8 cellular contexts compared by ENCODE assay signal in the genomic region with DNA sequence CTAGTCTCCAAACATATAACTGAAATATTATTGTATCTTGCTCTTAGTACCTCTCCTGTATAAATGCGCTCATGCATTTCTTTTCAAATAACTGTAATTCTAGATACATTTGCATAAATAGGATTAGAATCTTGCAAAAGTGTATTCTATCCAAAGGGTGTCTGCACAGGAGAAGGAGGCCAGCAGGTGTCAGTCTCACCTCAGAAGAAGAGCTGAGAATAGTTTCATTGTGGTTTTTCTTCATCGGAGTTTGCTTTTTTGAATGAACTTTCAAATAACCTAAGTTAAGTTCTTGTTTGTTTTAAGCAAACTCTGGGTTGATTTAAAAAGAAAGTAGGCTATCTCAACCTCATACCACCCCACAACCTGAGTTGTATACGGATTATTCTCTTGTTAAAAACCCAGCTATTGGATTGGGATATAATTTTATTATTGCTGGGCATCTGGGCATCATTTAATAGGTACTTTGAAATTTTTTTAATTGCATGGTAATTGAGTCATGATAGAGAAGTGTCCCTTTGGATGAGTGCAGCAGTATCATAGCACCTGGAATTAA.
DNase-seq lines count a peak whose midpoint lies in the region; ATAC-seq, FAIRE-seq and TF ChIP-seq lines count a peak whose summit lies in the region.

No MANE protein-coding gene starts in this region.

- no peak for TF ChIP-seq POLR2A in body of pancreas (IDR thresholded peaks at IDR 0.05)
- no peak for TF ChIP-seq POLR2A in upper lobe of left lung (IDR thresholded peaks at IDR 0.05)

- H4K20me1 ChIP-seq in keratinocyte (ENCODE audit: control insufficient read depth, extremely low read depth, insufficient read depth, low read length): no peaks in the 10 kb centered on the region

- FAIRE-seq in keratinocyte (lab: Jason Lieb, UNC): peak; percentile 46

- DNase-seq in GM03348 (ENCODE audit: low spot score) (peak; percentile 47), HCEC 1CT (peak; percentile 57), NCI-H2227 (lab: John Stamatoyannopoulos, UW; ENCODE audit: unreplicated experiment) (peak; percentile 27), body of pancreas (peak; percentile 27 to 50 (median 44)), keratinocyte (ENCODE audit: low read depth, low spot score) (no peak), upper lobe of left lung (no peak), 8988T (no peak)
- DNase-seq in stimulated activated CD4-positive, alpha-beta T cell treated with anti-CD3 and anti-CD28 coated beads, Interleukin-4, amount 100 ng/mL, for 1 hour: no peak

- no peaks in the 10 kb centered on the region for H3K9me1 ChIP-seq in keratinocyte (ENCODE audit: control insufficient read depth, extremely low read depth, insufficient read depth, low read length)

- H2AFZ ChIP-seq in keratinocyte (ENCODE audit: control insufficient read depth, low read length): no peak overlapping the region

- H3K9ac ChIP-seq in keratinocyte (ENCODE audit: control insufficient read depth, extremely low read depth, insufficient read depth, low read length): no peak overlapping the region

- dilution Hi-C loops in keratinocyte (cut with MboI; ENCODE audit: extremely low pct_ligation_motif_present, low sequenced_read_pairs): no loop called here

- H3K27ac ChIP-seq in body of pancreas (no peak overlapping the region), keratinocyte (ENCODE audit: control insufficient read depth, insufficient read depth, low read length) (no peak overlapping the region), upper lobe of left lung (no peak overlapping the region)

- no peaks in the 10 kb centered on the region for H3K79me2 ChIP-seq in keratinocyte (ENCODE audit: control insufficient read depth, insufficient read depth, low read length)

- H3K4me1 ChIP-seq in body of pancreas (no peaks in the 10 kb centered on the region), keratinocyte (ENCODE audit: control insufficient read depth, extremely low read depth, insufficient read depth, low read length) (peaks cover 46% of the 10 kb centered on the region), upper lobe of left lung (no peaks in the 10 kb centered on the region)

- peak; percentile 17 to 70 (median 60) for TF ChIP-seq CTCF in body of pancreas (IDR thresholded peaks at IDR 0.05)
- peak; percentile 71 to 77 (median 73) for TF ChIP-seq CTCF in keratinocyte (optimal IDR thresholded peaks at IDR 0.05 in 1 of 3, IDR thresholded peaks at IDR 0.05 in 1 of 3, conservative IDR thresholded peaks at IDR 0.05 in 1 of 3; ENCODE audit: extremely low read depth in 1 of 3, insufficient read depth in 2 of 3, low read length in 3 of 3)
- TF ChIP-seq CTCF in upper lobe of left lung (IDR thresholded peaks at IDR 0.05): peak in 5 of 6 experiments; percentile 34 to 63 (median 39)

- H3K4me2 ChIP-seq in keratinocyte (ENCODE audit: control insufficient read depth, extremely low read depth, insufficient read depth, low read depth, low read length): peak overlapping the region; percentile 33

- H3K9me3 ChIP-seq in body of pancreas: no peaks in the 10 kb centered on the region
- no peaks in the 10 kb centered on the region for H3K9me3 ChIP-seq in keratinocyte (ENCODE audit: control insufficient read depth, low read depth, low read length)
- no peaks in the 10 kb centered on the region for H3K9me3 ChIP-seq in upper lobe of left lung

- WGBS in body of pancreas, 2 donors: 3 to 10% methylated on average over 3 of the region's 3 CpGs
- WGBS in upper lobe of left lung, 2 donors: 16 to 31% methylated on average over 3 of the region's 3 CpGs

- H3K4me3 ChIP-seq in body of pancreas (no peak overlapping the region), keratinocyte (ENCODE audit: control insufficient read depth in 2 of 3, extremely low read depth in 1 of 3, insufficient read depth in 2 of 3, low read depth in 1 of 3, low read length in 3 of 3) (no peak overlapping the region), upper lobe of left lung (no peak overlapping the region)

- no peak for TF ChIP-seq EP300 in upper lobe of left lung (IDR thresholded peaks at IDR 0.05)

- ATAC-seq in body of pancreas (no peak), upper lobe of left lung (ENCODE audit: low FRiP score in 2 of 2) (peak in 1 of 2 donors; percentile 65)

- H3K27me3 ChIP-seq in body of pancreas (no peaks in the 10 kb centered on the region), keratinocyte (ENCODE audit: control insufficient read depth, extremely low read depth, insufficient read depth, low read length) (no peaks in the 10 kb centered on the region), upper lobe of left lung (no peaks in the 10 kb centered on the region)

- intact Hi-C loops in body of pancreas (cut with DNase I): loop anchor here (10.0 kb wide), 1 partner anchor 1259 kb away; no protein-coding TSS in a partner anchor

- H3K36me3 ChIP-seq in body of pancreas (replicated peaks in 1 of 2; ENCODE audit: insufficient read depth in 1 of 2, low read depth in 2 of 2) (no peaks in the 10 kb centered on the region), keratinocyte (ENCODE audit: control insufficient read depth in 2 of 2, extremely low read depth in 1 of 2, insufficient read depth in 2 of 2, low read length in 2 of 2) (no peaks in the 10 kb centered on the region), upper lobe of left lung (no peaks in the 10 kb centered on the region)

Comparison
In these comparisons a context has a peak if more than half of its experiments do, and no peak if none do; other contexts are left out.
1. DNase-seq: peak in GM03348 (single experiment), HCEC 1CT (single experiment), NCI-H2227 (single experiment) and body of pancreas (4 of 4); none in keratinocyte (single experiment), upper lobe of left lung (0 of 2), 8988T (single experiment) and stimulated activated CD4-positive, alpha-beta T cell treated with anti-CD3 and anti-CD28 coated beads, Interleukin-4, amount 100 ng/mL, for 1 hour (single experiment).
2. Peak in every context shown above with its lines, with median percentiles within 50 percentile points of each other: CTCF ChIP-seq.